Comparison of ENCODE assay signal across 13 cellular contexts in the genomic region with DNA sequence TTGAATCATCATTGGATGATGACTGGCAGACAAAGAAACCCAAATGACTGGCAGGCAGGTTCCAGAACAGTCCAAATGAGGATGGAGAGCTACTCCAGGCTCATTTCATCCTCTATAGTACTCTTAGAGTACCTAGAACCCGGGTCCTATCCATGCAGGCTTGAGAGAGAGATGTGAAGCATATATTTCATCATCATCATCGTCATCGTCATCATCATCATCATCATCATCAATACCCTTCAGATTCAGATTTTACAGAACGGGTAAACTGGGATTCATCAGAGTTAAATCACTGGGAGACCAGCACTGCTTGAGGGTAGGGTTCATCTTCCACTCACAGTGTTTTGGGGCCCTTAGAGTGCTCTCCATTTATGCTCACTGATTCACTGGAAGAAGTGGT. TPM values are rescaled to one million over a fixed set of nuclear protein-coding genes. Genes with fewer than 3 reads are reported as not detected.
DNase-seq lines count a peak whose midpoint lies in the region; ATAC-seq and TF ChIP-seq lines count a peak whose summit lies in the region.
"Had no signal": no experiment of that assay in that cellular context is flagged by ENCODE, and none has a peak within 500 bp of the region (broad histone marks: within the 10 kb centered on the region; RNA-seq: fewer than 3 reads in every experiment).

No MANE protein-coding gene starts in this region.

- H2BK15ac ChIP-seq in neuronal stem cell (ENCODE audit: low read length): peak overlapping the region; percentile 26

- no peak for TF ChIP-seq CTCF in body of pancreas (IDR thresholded peaks at IDR 0.05)

- no peak overlapping the region for H3K4me3 ChIP-seq in BLaER1 treated with 17β-estradiol and CSF1 and Interleukin-3, amounts not matched to agents 10 nM and 100 nM
- H3K4me3 ChIP-seq in body of pancreas (no peak overlapping the region), neuronal stem cell (ENCODE audit: low read length in 2 of 2) (no peak overlapping the region)
- H3K4me3 ChIP-seq: HAP-1 had no signal

- no peak overlapping the region for H2BK12ac ChIP-seq in neuronal stem cell (ENCODE audit: low read length)

- H2AFZ ChIP-seq in neuronal stem cell (ENCODE audit: low read length): no peak overlapping the region
- H2AFZ ChIP-seq: GM23338 had no signal

- H4K8ac ChIP-seq in neuronal stem cell (ENCODE audit: low read depth, low read length): no peak overlapping the region

- no peak overlapping the region for H3K23ac ChIP-seq in neuronal stem cell (ENCODE audit: low read depth, low read length, poor library complexity)

- TF ChIP-seq POLR2A in body of pancreas (IDR thresholded peaks at IDR 0.05): no peak

- H2BK120ac ChIP-seq in neuronal stem cell (ENCODE audit: low read depth, low read length): no peak overlapping the region

- no peak for DNase-seq in body of pancreas
- no peak for DNase-seq in neuronal stem cell (ENCODE audit: low spot score)
- DNase-seq in stimulated activated CD4-positive, alpha-beta T cell treated with anti-CD3 and anti-CD28 coated beads, Interleukin-4, amount 100 ng/mL, for 1 hour: no peak
- no peak for DNase-seq in DMS79 treated with DMSO at 0.1 percent for 48 hours (lab: John Stamatoyannopoulos, UW)
- no peak for DNase-seq in glomerular visceral epithelial cell (ENCODE audit: extremely low spot score)
- no peak for DNase-seq in hepatic stellate cell (ENCODE audit: low spot score)
- DNase-seq: CD8-positive, alpha-beta T cell; GDM1; OCI-M1 had no signal

- intact Hi-C loops in body of pancreas (cut with DNase I): no loop called here

- H3K18ac ChIP-seq in neuronal stem cell (ENCODE audit: low read length): peak overlapping the region; percentile 15

- H3K27ac ChIP-seq in BLaER1 treated with 17β-estradiol and CSF1 and Interleukin-3, amounts not matched to agents 10 nM and 100 nM: peak overlapping the region in 3 of 11 experiments; percentile 33 to 56 (median 41); a peak in 3 of 22 replicates
- H3K27ac ChIP-seq in body of pancreas (peak overlapping the region in 3 of 4 donors; percentile 29 to 50 (median 45)), layer of hippocampus (ENCODE audit: low read depth, low read length) (peak overlapping the region; percentile 38), neuronal stem cell (replicated peaks; ENCODE audit: low read length) (peak overlapping the region; percentile 81)

- no peak overlapping the region for H2BK5ac ChIP-seq in neuronal stem cell (ENCODE audit: low read length)

- no peaks in the 10 kb centered on the region for H3K27me3 ChIP-seq in BLaER1 treated with 17β-estradiol and CSF1 and Interleukin-3, amounts not matched to agents 10 nM and 100 nM
- H3K27me3 ChIP-seq in body of pancreas (no peaks in the 10 kb centered on the region), layer of hippocampus (ENCODE audit: control insufficient read depth, insufficient read depth, low read length) (no peaks in the 10 kb centered on the region), neuronal stem cell (ENCODE audit: control insufficient read depth in 3 of 3, insufficient read depth in 3 of 3, low read depth in 1 of 3, low read length in 3 of 3) (no peaks in the 10 kb centered on the region)

- peak overlapping the region in 10 of 11 experiments; percentile 10 to 84 (median 44); a peak in 10 of 22 replicates for H3K4me2 ChIP-seq in BLaER1 treated with 17β-estradiol and CSF1 and Interleukin-3, amounts not matched to agents 10 nM and 100 nM
- no peak overlapping the region for H3K4me2 ChIP-seq in neuronal stem cell (ENCODE audit: insufficient read depth, low read length, poor library complexity, severe bottlenecking)
- H3K4me2 ChIP-seq: GM23338 had no signal

- no peak overlapping the region for H3K9ac ChIP-seq in BLaER1 treated with 17β-estradiol and CSF1 and Interleukin-3, amounts not matched to agents 10 nM and 100 nM
- no peak overlapping the region for H3K9ac ChIP-seq in neuronal stem cell (ENCODE audit: low read depth, low read length, poor library complexity)

- H2AK5ac ChIP-seq in neuronal stem cell (ENCODE audit: low read depth, low read length): peak overlapping the region; percentile 92

- no peaks in the 10 kb centered on the region for H3K9me3 ChIP-seq in BLaER1 treated with 17β-estradiol and CSF1 and Interleukin-3, amounts not matched to agents 10 nM and 100 nM (replicated peaks in 1 of 11)
- H3K9me3 ChIP-seq in body of pancreas (no peaks in the 10 kb centered on the region), neuronal stem cell (replicated peaks in 1 of 2; ENCODE audit: control insufficient read depth in 2 of 2, insufficient read depth in 1 of 2, low read depth in 1 of 2, low read length in 2 of 2) (no peaks in the 10 kb centered on the region)
- H3K9me3 ChIP-seq: HAP-1 had no signal

- H4K20me1 ChIP-seq in BLaER1 treated with 17β-estradiol and CSF1 and Interleukin-3, amounts not matched to agents 10 nM and 100 nM: no peaks in the 10 kb centered on the region

- 57 to 70% methylated on average over 4 of the region's 4 CpGs for WGBS in body of pancreas, 2 donors
- WGBS in neuronal stem cell (ENCODE audit: extremely low coverage in 2 of 2, insufficient read length in 2 of 2, insufficient replicate concordance in 1 of 2), 2 donors: no CpG with 5 or more reads among the region's 4 CpGs

- H3K36me3 ChIP-seq in BLaER1 treated with 17β-estradiol and CSF1 and Interleukin-3, amounts not matched to agents 10 nM and 100 nM: no peaks in the 10 kb centered on the region
- H3K36me3 ChIP-seq in body of pancreas (replicated peaks in 1 of 2; ENCODE audit: insufficient read depth in 1 of 2, low read depth in 2 of 2): no peaks in the 10 kb centered on the region
- H3K36me3 ChIP-seq in neuronal stem cell (replicated peaks in 1 of 2; ENCODE audit: control insufficient read depth in 2 of 2, insufficient read depth in 2 of 2, low read length in 2 of 2): no peaks in the 10 kb centered on the region
- H3K36me3 ChIP-seq: HAP-1 had no signal

- no peak overlapping the region for H4K91ac ChIP-seq in neuronal stem cell (ENCODE audit: low read depth, low read length, poor library complexity)

- no peak for ATAC-seq in body of pancreas
- ATAC-seq: CD8-positive, alpha-beta T cell had no signal

- H3K4me1 ChIP-seq in BLaER1 treated with 17β-estradiol and CSF1 and Interleukin-3, amounts not matched to agents 10 nM and 100 nM: peaks cover 34 to 54% (median 42%) of the 10 kb centered on the region in 10 experiments
- H3K4me1 ChIP-seq in body of pancreas: peaks cover 20% of the 10 kb centered on the region
- H3K4me1 ChIP-seq in neuronal stem cell (ENCODE audit: control insufficient read depth in 2 of 2, insufficient read depth in 1 of 2, low read depth in 1 of 2, low read length in 2 of 2): peaks cover 11 to 16% of the 10 kb centered on the region in 2 donors

- H3K14ac ChIP-seq in neuronal stem cell (ENCODE audit: low read length): no peak overlapping the region

- no peaks in the 10 kb centered on the region for H3K79me1 ChIP-seq in neuronal stem cell (ENCODE audit: low read depth, low read length)

- no peak overlapping the region for H3K4ac ChIP-seq in neuronal stem cell (ENCODE audit: low read length)

RNA-seq across cellular contexts. Expression of a gene that starts 52.3 kb away (rescaled TPM):
- 1 to 10 TPM in 1 of 2 donors, under 1 TPM in 1; 0.52 to 2.3 TPM for total RNA-seq in body of pancreas
- polyA plus RNA-seq in neuronal stem cell (2013, experiment 1 of 2): 10.1 TPM
- polyA plus RNA-seq in neuronal stem cell (2013, experiment 2 of 2): 11.5 TPM

RNA-seq across cellular contexts. Expression of a gene that starts 52.7 kb away (rescaled TPM):
- 10 to 100 TPM; 40.5 to 83.4 TPM for total RNA-seq in body of pancreas
- polyA plus RNA-seq in neuronal stem cell (2013, experiment 1 of 2): 0.52 TPM
- 0.78 TPM for polyA plus RNA-seq in neuronal stem cell (2013, experiment 2 of 2)
